In genomic region chr3:107665351-107665750, GRCh38 we compare ENCODE assay signal across 22 cellular contexts.
DNase-seq lines count a peak whose midpoint lies in the region; ATAC-seq, FAIRE-seq and TF ChIP-seq lines count a peak whose summit lies in the region.
"Had no signal": no experiment of that assay in that cellular context is flagged by ENCODE, and none has a peak within 500 bp of the region (broad histone marks: within the 10 kb centered on the region; RNA-seq: fewer than 3 reads in every experiment).

No MANE protein-coding gene starts in this region.

- POLR2A ChIA-PET in endothelial cell of umbilical vein (lab: Charles Lee), result no interaction called here

- no peak overlapping the region for H3K9ac ChIP-seq in H9 (ENCODE audit: extremely low read depth, insufficient read length, low read length)
- no peak overlapping the region for H3K9ac ChIP-seq in endothelial cell of umbilical vein (replicated peaks; ENCODE audit: extremely low read depth, insufficient read depth, low read length)
- H3K9ac ChIP-seq in trophoblast cell (ENCODE audit: low read length), result no peak overlapping the region
- H3K9ac ChIP-seq: SK-N-SH had no signal

- CTCF ChIA-PET in endothelial cell of umbilical vein (lab: Charles Lee), result interaction anchor here (0.8 to 7.6 kb wide), 6 partner anchors 10 to 91 kb away, joined by 3 to 169 read pairs (median 8); no protein-coding TSS in a partner anchor

- no peaks in the 10 kb centered on the region for H3K23me2 ChIP-seq in H9 (ENCODE audit: insufficient read length, low read depth, low read length, poor library complexity, severe bottlenecking)

- H4K91ac ChIP-seq in H9 (ENCODE audit: insufficient read length, low read depth, low read length) (no peak overlapping the region), trophoblast cell (ENCODE audit: low read depth, low read length) (no peak overlapping the region)

- H2AFZ ChIP-seq in H9 (ENCODE audit: low read length) (no peak overlapping the region), endothelial cell of umbilical vein (ENCODE audit: low read depth, low read length) (no peak overlapping the region), trophoblast cell (ENCODE audit: insufficient read depth, low read length, poor library complexity) (no peak overlapping the region)

- no peaks in the 10 kb centered on the region for H3K27me3 Mint-ChIP-seq in H9 (ENCODE audit: low read depth)
- no peaks in the 10 kb centered on the region for H3K27me3 Mint-ChIP-seq in brain
- H3K27me3 Mint-ChIP-seq in neural crest cell (ENCODE audit: low read depth), result no peaks in the 10 kb centered on the region
- H3K27me3 Mint-ChIP-seq: CD8-positive, alpha-beta memory T cell had no signal

- H3T11ph ChIP-seq in H9 (ENCODE audit: low read length), result no peak overlapping the region

- intact Hi-C loops in endothelial cell of umbilical vein (cut with micrococcal nuclease), result loop anchor here (10.0 kb wide), 1 partner anchor 231 kb away; no protein-coding TSS in a partner anchor

- H3K36me3 ChIP-seq in endothelial cell of umbilical vein (ENCODE audit: control insufficient read depth in 2 of 2, extremely low read depth in 1 of 2, insufficient read depth in 2 of 2, low read length in 2 of 2) (no peaks in the 10 kb centered on the region), MG63 (no peaks in the 10 kb centered on the region), trophoblast cell (ENCODE audit: control insufficient read depth in 1 of 2, insufficient read depth in 2 of 2, low read length in 2 of 2) (no peaks in the 10 kb centered on the region)

- FAIRE-seq in endothelial cell of umbilical vein (lab: Jason Lieb, UNC), result no peak
- FAIRE-seq: A549, H54, RCC 7860 had no signal

- no peak overlapping the region for H3K14ac ChIP-seq in H9 (ENCODE audit: insufficient read depth, low read length)
- no peak overlapping the region for H3K14ac ChIP-seq in trophoblast cell (ENCODE audit: low read length)

- H3K27me3 ChIP-seq in H9 (ENCODE audit: insufficient read depth, low read length), result no peaks in the 10 kb centered on the region
- H3K27me3 ChIP-seq in endothelial cell of umbilical vein (ENCODE audit: control insufficient read depth in 2 of 2, insufficient read depth in 2 of 2, low read length in 2 of 2), result no peaks in the 10 kb centered on the region
- H3K27me3 ChIP-seq in MG63, result no peaks in the 10 kb centered on the region
- H3K27me3 ChIP-seq in trophoblast cell (ENCODE audit: insufficient read depth, low read length), result no peaks in the 10 kb centered on the region

- no peak for ATAC-seq in HG03159 (IDR thresholded peaks at IDR 0.05; ENCODE audit: unreplicated experiment)
- ATAC-seq: A549, Right ventricle myocardium inferior had no signal

- H3K4me2 ChIP-seq in H9 (ENCODE audit: insufficient read depth, insufficient read length, low read length) (no peak overlapping the region), endothelial cell of umbilical vein (ENCODE audit: insufficient read depth, low read length) (no peak overlapping the region), trophoblast cell (ENCODE audit: low read length) (no peak overlapping the region)
- H3K4me2 ChIP-seq: A549, SK-N-SH had no signal

- no peak overlapping the region for H2BK12ac ChIP-seq in H9 (ENCODE audit: insufficient read length, low read depth, low read length)
- no peak overlapping the region for H2BK12ac ChIP-seq in trophoblast cell (ENCODE audit: low read length)

- no peaks in the 10 kb centered on the region for H3K9me1 ChIP-seq in endothelial cell of umbilical vein (replicated peaks; ENCODE audit: control insufficient read depth, extremely low read depth, insufficient read depth, low read length)

- peaks cover 0 to 2% (median 0%) of the 10 kb centered on the region in 3 experiments; a peak in 2 of 7 replicates for H3K36me3 Mint-ChIP-seq in H9 (ENCODE audit: insufficient read depth in 1 of 3, low read depth in 3 of 3)
- H3K36me3 Mint-ChIP-seq in brain, result no peaks in the 10 kb centered on the region
- no peaks in the 10 kb centered on the region for H3K36me3 Mint-ChIP-seq in neural crest cell (ENCODE audit: low read depth)

- H3K4me1 Mint-ChIP-seq in H9 (peaks cover 49% of the 10 kb centered on the region in 2 experiments), brain (peaks cover 61% of the 10 kb centered on the region), neural crest cell (peaks cover 60% of the 10 kb centered on the region)

- dilution Hi-C loops in endothelial cell of umbilical vein (cut with MboI; ENCODE audit: extremely low pct_ligation_motif_present, low sequenced_read_pairs), result no loop called here

- 0 out of 2 replicates have a peak, but pooled peaks cover 2% of the 10 kb centered on the region for H3K79me2 ChIP-seq in H9 (ENCODE audit: insufficient read depth, low read length)
- no peaks in the 10 kb centered on the region for H3K79me2 ChIP-seq in endothelial cell of umbilical vein (ENCODE audit: control insufficient read depth, insufficient read depth, low read length)
- H3K79me2 ChIP-seq in trophoblast cell (ENCODE audit: control insufficient read depth, insufficient read depth, low read length, poor library complexity), result no peaks in the 10 kb centered on the region

- H2BK5ac ChIP-seq in H9 (ENCODE audit: insufficient read length, low read length) (no peak overlapping the region), trophoblast cell (ENCODE audit: low read depth, low read length, poor library complexity) (no peak overlapping the region)

- H3K4me1 ChIP-seq in H9 (ENCODE audit: insufficient read depth, low read length) (peaks cover 2% of the 10 kb centered on the region; the same call in 1 of the 2 replicates), endothelial cell of umbilical vein (ENCODE audit: control insufficient read depth, extremely low read depth, insufficient read depth, low read length) (peaks cover 33% of the 10 kb centered on the region), trophoblast cell (ENCODE audit: control insufficient read depth in 1 of 2, insufficient read depth in 2 of 2, low read length in 2 of 2) (no peaks in the 10 kb centered on the region)
- H3K4me1 ChIP-seq: A549 had no signal

- H2AK5ac ChIP-seq in H9 (ENCODE audit: insufficient read length, low read length) (no peak overlapping the region), trophoblast cell (ENCODE audit: low read length) (no peak overlapping the region)

- H4K12ac ChIP-seq in trophoblast cell (ENCODE audit: low read depth, low read length), result no peak overlapping the region

- H4K5ac ChIP-seq in H9 (ENCODE audit: insufficient read length, low read depth, low read length), result no peak overlapping the region

- H4K8ac ChIP-seq in H9 (replicated peaks; ENCODE audit: insufficient read length, low read depth, low read length) (no peak overlapping the region), trophoblast cell (ENCODE audit: low read depth, low read length) (no peak overlapping the region)

- H3K9me3 Mint-ChIP-seq in H9 (no peaks in the 10 kb centered on the region), brain (no peaks in the 10 kb centered on the region), neural crest cell (no peaks in the 10 kb centered on the region)
- H3K9me3 Mint-ChIP-seq: CD8-positive, alpha-beta memory T cell; HFFc6 had no signal

- no peak overlapping the region for H3K4me3 ChIP-seq in endothelial cell of umbilical vein (replicated peaks in 1 of 3; ENCODE audit: insufficient read depth in 1 of 3, low read depth in 1 of 3, low read length in 3 of 3)
- no peak overlapping the region for H3K4me3 ChIP-seq in MG63
- no peak overlapping the region for H3K4me3 ChIP-seq in trophoblast cell (ENCODE audit: low read depth, low read length)
- H3K4me3 ChIP-seq: A549 had no signal

- no peaks in the 10 kb centered on the region for H3K9me3 ChIP-seq in H9 (ENCODE audit: control insufficient read depth, low read depth, low read length)
- H3K9me3 ChIP-seq in endothelial cell of umbilical vein (replicated peaks; ENCODE audit: control insufficient read depth, insufficient read depth, low read length), result no peaks in the 10 kb centered on the region
- no peaks in the 10 kb centered on the region for H3K9me3 ChIP-seq in MG63
- no peaks in the 10 kb centered on the region for H3K9me3 ChIP-seq in trophoblast cell (ENCODE audit: insufficient read depth, low read depth, low read length)
- H3K9me3 ChIP-seq: A549, SK-N-SH had no signal

- H3K4me3 Mint-ChIP-seq in H9 (no peak overlapping the region), brain (no peak overlapping the region), neural crest cell (no peak overlapping the region)
- H3K4me3 Mint-ChIP-seq: CD8-positive, alpha-beta memory T cell; HFFc6 had no signal

- no CpG with 5 or more reads among the region's 4 CpGs for WGBS in H9 (ENCODE audit: extremely low coverage, insufficient read length, low lambda C conversion rate)
- no CpG with 5 or more reads among the region's 4 CpGs for WGBS in trophoblast cell (ENCODE audit: extremely low coverage, insufficient coverage, insufficient read length)

- no peak overlapping the region for H2BK20ac ChIP-seq in H9 (ENCODE audit: low read depth, low read length, poor library complexity, severe bottlenecking)

- H3K4ac ChIP-seq in H9 (ENCODE audit: low read depth, low read length), result no peak overlapping the region
- no peak overlapping the region for H3K4ac ChIP-seq in trophoblast cell (ENCODE audit: low read depth, low read length)

- no peak overlapping the region for H3K18ac ChIP-seq in H9 (ENCODE audit: insufficient read length, low read depth, low read length)
- H3K18ac ChIP-seq in trophoblast cell (ENCODE audit: low read length), result no peak overlapping the region

- BruUV-seq in endothelial cell of umbilical vein (replicated peaks; lab: Mats Ljungman, UMichigan), result no TSS peak

- TF ChIP-seq POLR2A in endothelial cell of umbilical vein (IDR thresholded peaks at IDR 0.05; ENCODE audit: low read depth, low read length), result no peak

- TF ChIP-seq CTCF in H9 (conservative IDR thresholded peaks at IDR 0.05), result no peak
- TF ChIP-seq CTCF in brain (conservative IDR thresholded peaks at IDR 0.05), result no peak
- no peak for TF ChIP-seq CTCF in endothelial cell of umbilical vein (IDR thresholded peaks at IDR 0.05; ENCODE audit: extremely low read depth in 1 of 2, insufficient read depth in 1 of 2, low read depth in 1 of 2, low read length in 2 of 2)
- no peak for TF ChIP-seq CTCF in neural crest cell (conservative IDR thresholded peaks at IDR 0.05)

- no peak overlapping the region for H2BK15ac ChIP-seq in H9 (ENCODE audit: low read depth, low read length)

- H3K23ac ChIP-seq in H9 (ENCODE audit: insufficient read length, low read depth, low read length) (no peak overlapping the region), trophoblast cell (ENCODE audit: low read length) (no peak overlapping the region)

- H4K20me1 ChIP-seq in H9 (ENCODE audit: control insufficient read depth, insufficient read depth, insufficient read length) (no peaks in the 10 kb centered on the region), endothelial cell of umbilical vein (replicated peaks; ENCODE audit: control insufficient read depth, extremely low read depth, insufficient read depth, low read length) (no peaks in the 10 kb centered on the region)

- H3K27ac ChIP-seq in H9 (ENCODE audit: insufficient read length, low read depth, low read length) (no peak overlapping the region), endothelial cell of umbilical vein (ENCODE audit: insufficient read depth, low read depth, low read length) (no peak overlapping the region), trophoblast cell (ENCODE audit: low read depth, low read length) (no peak overlapping the region)
- H3K27ac ChIP-seq: A549 had no signal

- H3K79me1 ChIP-seq in H9 (ENCODE audit: insufficient read depth, low read depth, low read length, poor library complexity, severe bottlenecking) (no peaks in the 10 kb centered on the region), trophoblast cell (ENCODE audit: low read length) (no peaks in the 10 kb centered on the region)

- H2BK120ac ChIP-seq in H9 (ENCODE audit: low read depth, low read length, poor library complexity, severe bottlenecking) (no peak overlapping the region), trophoblast cell (ENCODE audit: insufficient read depth, low read length, poor library complexity) (no peak overlapping the region)

- H3K27ac Mint-ChIP-seq in H9, result peak overlapping the region; percentile 2 to 44 (median 29)
- peak overlapping the region in 3 of 5 experiments; percentile 8 to 28 (median 16) for H3K27ac Mint-ChIP-seq in brain
- H3K27ac Mint-ChIP-seq in neural crest cell (ENCODE audit: unreplicated experiment), result peak overlapping the region; percentile 54
- H3K27ac Mint-ChIP-seq: HFFc6 had no signal

- DNase-seq in H9 (no peak), endothelial cell of umbilical vein (ENCODE audit: low read depth, low spot score) (peak; percentile 48), neural crest cell (ENCODE audit: low read depth, low spot score) (no peak), SHP77 treated with DMSO at 0.1 percent for 48 hours (lab: John Stamatoyannopoulos, UW) (no peak), MG63 (no peak), trophoblast cell (no peak)
- DNase-seq: C1 segment of cervical spinal cord; CD8-positive, alpha-beta memory T cell; DMS53; HFFc6; NCI-H1105; NCI-H1694; NCI-H2081 treated with DMSO at 0.1 percent for 48 hours; NCI-H748 treated with DMSO at 0.1 percent for 48 hours; NK-92 treated with Interleukin-12 subunit alpha and Interleukin-12 subunit beta, amount 100 ng/mL, for 24 hours; SK-N-SH had no signal

- no peak overlapping the region for H3K56ac ChIP-seq in H9 (ENCODE audit: insufficient read length, low read depth, low read length)
